9 cellular contexts compared by ENCODE assay signal in the genomic region with DNA sequence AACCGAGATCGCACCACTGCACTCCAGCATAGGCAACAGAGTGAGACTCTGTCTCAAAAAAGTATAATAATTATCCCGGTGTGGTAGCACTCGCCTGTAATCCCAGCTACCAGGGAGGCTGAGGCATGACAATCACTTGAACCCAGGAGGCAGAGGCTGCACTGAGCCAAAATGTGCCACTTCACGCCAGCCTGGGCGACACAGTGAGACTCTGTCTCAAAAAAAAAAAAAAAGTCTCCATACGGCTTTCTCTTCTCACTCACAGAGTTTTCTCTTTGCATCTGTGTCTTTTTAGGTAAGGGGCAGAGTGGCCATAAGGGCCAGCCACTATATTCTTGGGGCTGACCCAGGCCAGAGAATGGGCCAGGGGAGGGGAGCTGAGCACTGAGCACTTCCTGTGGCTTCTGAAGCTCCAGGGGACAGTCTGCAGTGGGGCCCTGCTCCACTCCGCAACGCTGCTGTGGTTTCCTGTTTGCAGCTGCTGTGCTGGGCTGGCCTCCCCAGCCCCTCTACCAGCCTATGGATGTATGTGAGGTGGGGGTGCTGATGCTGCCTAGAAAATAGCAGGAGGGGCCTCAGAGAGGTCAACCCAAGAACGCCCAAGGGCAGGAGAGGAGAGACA. TPM values are rescaled to one million over a fixed set of nuclear protein-coding genes. Genes with fewer than 3 reads are reported as not detected.
DNase-seq lines count a peak whose midpoint lies in the region; ATAC-seq and TF ChIP-seq lines count a peak whose summit lies in the region.
"Had no signal": no experiment of that assay in that cellular context is flagged by ENCODE, and none has a peak within 500 bp of the region (broad histone marks: within the 10 kb centered on the region; RNA-seq: fewer than 3 reads in every experiment).

No MANE protein-coding gene starts in this region.

- no peak for ATAC-seq in GM18519 (IDR thresholded peaks at IDR 0.05; ENCODE audit: low FRiP score, unreplicated experiment)

- H3K9me3 Mint-ChIP-seq in osteocyte (ENCODE audit: unreplicated experiment): no peaks in the 10 kb centered on the region

- H3K27me3 Mint-ChIP-seq in osteocyte (ENCODE audit: unreplicated experiment): no peaks in the 10 kb centered on the region

- intact Hi-C loops in posterior vena cava (cut with DNase I): no loop called here

- H3K4me1 Mint-ChIP-seq in osteocyte (ENCODE audit: unreplicated experiment): peaks cover 5% of the 10 kb centered on the region

- H3K4me3 Mint-ChIP-seq in osteocyte (ENCODE audit: unreplicated experiment): no peak overlapping the region

- DNase-seq in GM13976 (ENCODE audit: low spot score) (peak; percentile 69), MV-4-11 (lab: John Stamatoyannopoulos, UW) (peak; percentile 77), posterior vena cava (ENCODE audit: low spot score) (peak; percentile 82), osteocyte (ENCODE audit: extremely low spot score, unreplicated experiment) (no peak), cerebellar cortex (ENCODE audit: low spot score) (no peak), germinal center (ENCODE audit: low spot score) (no peak)
- peak; percentile 10 for DNase-seq in activated T-helper 9 cell treated with anti-CD3 and anti-CD28 coated beads, Interleukin-2, amount 50 U/mL, for 16 hours (ENCODE audit: low read depth)
- DNase-seq: trophoblast cell had no signal

- H3K27ac Mint-ChIP-seq in osteocyte (ENCODE audit: unreplicated experiment): no peak overlapping the region

- no peak for TF ChIP-seq CTCF in GM13976 (IDR thresholded peaks at IDR 0.05; ENCODE audit: borderline replicate concordance, control extremely low read depth, extremely low read depth, insufficient read depth, missing control alignments)
- TF ChIP-seq CTCF in osteocyte (IDR thresholded peaks at IDR 0.05): no peak

- H3K36me3 Mint-ChIP-seq in osteocyte (ENCODE audit: unreplicated experiment): no peaks in the 10 kb centered on the region

- in situ Hi-C loops in GM13976 (cut with MboI; ENCODE audit: low sequenced_read_pairs, unreplicated experiment): no loop called here

RNA-seq across cellular contexts. Expression of gene SLA2, which starts 16.2 kb away (rescaled TPM):
- total RNA-seq in posterior vena cava: under 1 TPM; 0.38 to 0.46 TPM
- total RNA-seq in osteocyte: not detected in 2 replicates

RNA-seq across cellular contexts. Expression of gene RAB5IF, which starts 24.3 kb away (rescaled TPM):
- total RNA-seq in posterior vena cava (10 to 100 TPM; 50.0 to 56.0 TPM), osteocyte (65.2 and 69.4 TPM in 2 replicates)

RNA-seq across cellular contexts. Expression of gene TGIF2, which starts 56.4 kb away (rescaled TPM):
- total RNA-seq in posterior vena cava (1 to 10 TPM; 5.3 to 7.6 TPM), osteocyte (29.2 and 35.0 TPM in 2 replicates)

Comparison
In these comparisons a context has a peak if more than half of its experiments do, and no peak if none do; other contexts are left out.
1. DNase-seq: peak in GM13976 (single experiment), MV-4-11 (single experiment), activated T-helper 9 cell treated with anti-CD3 and anti-CD28 coated beads, Interleukin-2, amount 50 U/mL, for 16 hours (single experiment) and posterior vena cava (single experiment); none in osteocyte (single experiment), cerebellar cortex (single experiment) and germinal center (single experiment).